Comparison of ENCODE assay signal across 31 cellular contexts in genomic region chr10:116210588-116211346, GRCh38.
DNase-seq lines count a peak whose midpoint lies in the region; ATAC-seq lines count a peak whose summit lies in the region.
"Had no signal": no experiment of that assay in that cellular context is flagged by ENCODE, and none has a peak within 500 bp of the region (broad histone marks: within the 10 kb centered on the region; RNA-seq: fewer than 3 reads in every experiment).

No MANE protein-coding gene starts in this region.

- peak overlapping the region; percentile 30 for H2BK15ac ChIP-seq in mesenchymal stem cell (ENCODE audit: low read depth, poor library complexity, severe bottlenecking)

- peak overlapping the region in 1 of 2 experiments; percentile 49 for H3K14ac ChIP-seq in mesenchymal stem cell (ENCODE audit: low read length in 2 of 2)

- H3K4ac ChIP-seq in mesenchymal stem cell (ENCODE audit: low read depth in 1 of 2, low read length in 2 of 2), result no peak overlapping the region

- H3K4me3 ChIP-seq in mesenchymal stem cell (ENCODE audit: insufficient read depth in 1 of 2, low read depth in 1 of 2, low read length in 2 of 2), result no peak overlapping the region
- no peak overlapping the region for H3K4me3 ChIP-seq in skeletal muscle satellite cell (ENCODE audit: low read length)
- H3K4me3 ChIP-seq: esophagus muscularis mucosa, gastrocnemius medialis, lung, upper lobe of right lung had no signal

- DNase-seq in GM03348 (ENCODE audit: low spot score) (peak; percentile 22), astrocyte of the hippocampus (ENCODE audit: low read depth, low spot score) (peak; percentile 22), mesenchymal stem cell (peak; percentile 4), cardiac septum (ENCODE audit: low spot score) (no peak)
- DNase-seq in activated naive CD4-positive, alpha-beta T cell treated with anti-CD3 and anti-CD28 coated beads for 36 hours, result no peak
- DNase-seq: activated CD4-positive, CD25-positive, alpha-beta regulatory T cell treated with anti-CD3 and anti-CD28 coated beads, Interleukin-2, amount 50 U/mL, for 72 hours; activated CD8-positive, alpha-beta T cell treated with anti-CD3 and anti-CD28 coated beads for 36 hours; aorta; central memory CD4-positive, alpha-beta T cell; DMS79; endodermal cell; gastrocnemius medialis; Kasumi-1; NCI-H146; NCI-H2107; NCI-H446; small intestine; stimulated activated CD4-positive, alpha-beta T cell treated with anti-CD3 and anti-CD28 coated beads, Interleukin-2, amount 100 ng/mL, for 24 hours; T-helper 2 cell; upper lobe of right lung had no signal

- intact Hi-C loops in cardiac septum (cut with DNase I), result no loop called here
- intact Hi-C loops in activated naive CD4-positive, alpha-beta T cell treated with anti-CD3 and anti-CD28 coated beads for 36 hours (cut with micrococcal nuclease), result no loop called here

- H3K36me3 ChIP-seq in mesenchymal stem cell (ENCODE audit: control insufficient read depth in 1 of 2, insufficient read depth in 2 of 2, low read depth in 1 of 2, low read length in 2 of 2) (no peaks in the 10 kb centered on the region), skeletal muscle satellite cell (ENCODE audit: insufficient read depth, low read length) (no peaks in the 10 kb centered on the region)
- H3K36me3 ChIP-seq: esophagus muscularis mucosa, gastrocnemius medialis, upper lobe of right lung had no signal

- no peaks in the 10 kb centered on the region for H3K27me3 Mint-ChIP-seq in activated naive CD4-positive, alpha-beta T cell treated with anti-CD3 and anti-CD28 coated beads for 36 hours (ENCODE audit: low read depth)
- H3K27me3 Mint-ChIP-seq: activated CD8-positive, alpha-beta T cell treated with anti-CD3 and anti-CD28 coated beads for 36 hours; dendritic cell treated with granulocyte-macrophage colony-stimulating factor and Interleukin-4, amounts not matched to agents 40 ng/mL and 50 ng/mL, for 4 days had no signal

- H3K18ac ChIP-seq in mesenchymal stem cell (ENCODE audit: low read depth in 1 of 2, low read length in 2 of 2), result peak overlapping the region; percentile 38 to 68

- CTCF ChIA-PET in activated naive CD4-positive, alpha-beta T cell treated with anti-CD3 and anti-CD28 coated beads for 36 hours (lab: Charles Lee), result no interaction called here

- H3K27me3 ChIP-seq in mesenchymal stem cell (ENCODE audit: control insufficient read depth in 1 of 2, insufficient read depth in 1 of 2, low read length in 2 of 2) (no peaks in the 10 kb centered on the region), skeletal muscle satellite cell (ENCODE audit: control insufficient read depth, insufficient read depth, low read length) (no peaks in the 10 kb centered on the region)
- H3K27me3 ChIP-seq: esophagus muscularis mucosa, gastrocnemius medialis, upper lobe of right lung had no signal

- H2AFZ ChIP-seq in mesenchymal stem cell (ENCODE audit: low read depth, low read length), result no peak overlapping the region

- peak overlapping the region; percentile 24 for H2AK5ac ChIP-seq in mesenchymal stem cell (ENCODE audit: low read length, severe bottlenecking)

- H3K36me3 Mint-ChIP-seq in activated naive CD4-positive, alpha-beta T cell treated with anti-CD3 and anti-CD28 coated beads for 36 hours (ENCODE audit: low read depth), result no peaks in the 10 kb centered on the region
- H3K36me3 Mint-ChIP-seq: activated naive CD4-positive, alpha-beta T cell treated with anti-CD3 and anti-CD28 coated beads, Interleukin-2, amount 50 U/mL, for 72 hours; CD14-positive monocyte had no signal

- H2BK120ac ChIP-seq in mesenchymal stem cell (ENCODE audit: low read depth, low read length), result peak overlapping the region; percentile 51

- 88% methylated on average over 5 of the region's 7 CpGs for WGBS in mesenchymal stem cell

- H3K4me1 Mint-ChIP-seq in activated naive CD4-positive, alpha-beta T cell treated with anti-CD3 and anti-CD28 coated beads for 36 hours (ENCODE audit: low read depth), result no peaks in the 10 kb centered on the region
- H3K4me1 Mint-ChIP-seq: activated T-helper 17 cell treated with anti-CD3 and anti-CD28 coated beads, Interleukin-2, amount 50 U/mL, for 72 hours; endodermal cell had no signal

- H3K4me2 ChIP-seq in mesenchymal stem cell (ENCODE audit: low read length, poor library complexity, severe bottlenecking) (no peak overlapping the region), skeletal muscle satellite cell (ENCODE audit: low read length) (peak overlapping the region; percentile 11)

- H4K8ac ChIP-seq in mesenchymal stem cell (ENCODE audit: low read length), result no peak overlapping the region

- H3K27ac Mint-ChIP-seq in activated naive CD4-positive, alpha-beta T cell treated with anti-CD3 and anti-CD28 coated beads for 36 hours, result no peak overlapping the region
- H3K27ac Mint-ChIP-seq: activated CD8-positive, alpha-beta T cell treated with anti-CD3 and anti-CD28 coated beads for 36 hours; activated naive CD4-positive, alpha-beta T cell treated with anti-CD3 and anti-CD28 coated beads, Interleukin-2, amount 50 U/mL, for 72 hours; activated T-helper 17 cell treated with anti-CD3 and anti-CD28 coated beads, Interleukin-2, amount 50 U/mL, for 72 hours; CD14-positive monocyte; dendritic cell treated with granulocyte-macrophage colony-stimulating factor and Interleukin-4, amounts not matched to agents 40 ng/mL and 50 ng/mL, for 4 days; endodermal cell had no signal

- H2BK12ac ChIP-seq in mesenchymal stem cell (ENCODE audit: low read length in 2 of 2), result peak overlapping the region; percentile 81 to 83

- ATAC-seq in HG02852 (IDR thresholded peaks at IDR 0.05; ENCODE audit: unreplicated experiment), result no peak
- ATAC-seq: activated CD8-positive, alpha-beta T cell treated with anti-CD3 and anti-CD28 coated beads for 36 hours; activated naive CD4-positive, alpha-beta T cell treated with anti-CD3 and anti-CD28 coated beads, Interleukin-2, amount 50 U/mL, for 72 hours; activated T-helper 17 cell treated with anti-CD3 and anti-CD28 coated beads, Interleukin-2, amount 50 U/mL, for 72 hours; gastrocnemius medialis; SK-N-SH treated with all-trans-retinoic acid at 6 μM for 48 hours; upper lobe of right lung had no signal

- H3K9me3 ChIP-seq in mesenchymal stem cell (ENCODE audit: control insufficient read depth, low read length) (no peaks in the 10 kb centered on the region), skeletal muscle satellite cell (replicated peaks; ENCODE audit: low read length) (no peaks in the 10 kb centered on the region)
- H3K9me3 ChIP-seq: esophagus muscularis mucosa, gastrocnemius medialis, upper lobe of right lung had no signal

- peaks cover 34% of the 10 kb centered on the region for H3K79me1 ChIP-seq in mesenchymal stem cell (replicated peaks; ENCODE audit: low read length, poor library complexity, severe bottlenecking)

- no peak overlapping the region for H3K23ac ChIP-seq in mesenchymal stem cell (ENCODE audit: low read length in 2 of 2)

- peak overlapping the region; percentile 38 for H2BK5ac ChIP-seq in mesenchymal stem cell (ENCODE audit: low read depth, low read length, poor library complexity, severe bottlenecking)

- H3K9ac ChIP-seq in mesenchymal stem cell (ENCODE audit: low read length), result no peak overlapping the region
- H3K9ac ChIP-seq in skeletal muscle satellite cell (ENCODE audit: low read depth, low read length), result peak overlapping the region; percentile 1

- no peaks in the 10 kb centered on the region for H3K9me3 Mint-ChIP-seq in activated naive CD4-positive, alpha-beta T cell treated with anti-CD3 and anti-CD28 coated beads for 36 hours
- H3K9me3 Mint-ChIP-seq: activated CD8-positive, alpha-beta T cell treated with anti-CD3 and anti-CD28 coated beads for 36 hours; activated naive CD4-positive, alpha-beta T cell treated with anti-CD3 and anti-CD28 coated beads, Interleukin-2, amount 50 U/mL, for 72 hours; activated T-helper 17 cell treated with anti-CD3 and anti-CD28 coated beads, Interleukin-2, amount 50 U/mL, for 72 hours; dendritic cell treated with granulocyte-macrophage colony-stimulating factor and Interleukin-4, amounts not matched to agents 40 ng/mL and 50 ng/mL, for 4 days; endodermal cell had no signal

- H3K4me3 Mint-ChIP-seq in activated naive CD4-positive, alpha-beta T cell treated with anti-CD3 and anti-CD28 coated beads for 36 hours, result no peak overlapping the region
- H3K4me3 Mint-ChIP-seq: activated CD8-positive, alpha-beta T cell treated with anti-CD3 and anti-CD28 coated beads for 36 hours; activated T-helper 17 cell treated with anti-CD3 and anti-CD28 coated beads, Interleukin-2, amount 50 U/mL, for 72 hours; CD14-positive monocyte; dendritic cell treated with granulocyte-macrophage colony-stimulating factor and Interleukin-4, amounts not matched to agents 40 ng/mL and 50 ng/mL, for 4 days; endodermal cell had no signal

- peak overlapping the region; percentile 46 for H3K27ac ChIP-seq in mesenchymal stem cell (ENCODE audit: low read length, poor library complexity, severe bottlenecking)
- H3K27ac ChIP-seq: esophagus muscularis mucosa, gastrocnemius medialis, HL-60, RWPE1, upper lobe of right lung had no signal

- H3K4me1 ChIP-seq in mesenchymal stem cell (ENCODE audit: control insufficient read depth, insufficient read depth, low read depth, low read length) (peaks cover 24% of the 10 kb centered on the region), skeletal muscle satellite cell (ENCODE audit: control insufficient read depth, insufficient read depth, low read length) (peaks cover 24% of the 10 kb centered on the region)
- H3K4me1 ChIP-seq: gastrocnemius medialis, upper lobe of right lung had no signal

- peak overlapping the region; percentile 19 for H4K91ac ChIP-seq in mesenchymal stem cell (ENCODE audit: low read length)

Comparison
In these comparisons a context has a peak if more than half of its experiments do, and no peak if none do; other contexts are left out.
1. DNase-seq: peak in GM03348 (single experiment), astrocyte of the hippocampus (single experiment) and mesenchymal stem cell (single experiment); none in cardiac septum (single experiment) and activated naive CD4-positive, alpha-beta T cell treated with anti-CD3 and anti-CD28 coated beads for 36 hours (single experiment).